In the genomic region with DNA sequence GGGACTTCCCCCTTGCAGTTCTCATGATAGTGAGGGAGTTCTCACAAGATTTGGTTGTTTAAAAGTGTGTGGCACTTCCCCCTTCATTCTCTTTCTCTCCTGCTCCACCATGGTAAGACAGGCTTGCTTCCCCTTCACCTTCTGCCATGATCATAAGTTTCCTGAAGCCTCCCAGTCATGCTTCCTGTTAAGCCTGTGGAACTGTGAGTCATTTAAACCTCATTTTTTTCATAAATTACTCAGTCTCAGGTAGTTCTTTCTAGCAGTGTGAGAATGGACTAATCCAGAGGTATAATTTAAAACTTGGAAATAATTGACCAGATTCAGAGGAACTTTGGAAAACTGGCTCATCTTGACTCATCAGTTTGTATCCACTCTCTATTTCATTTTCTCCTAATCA, we compare ENCODE assay signal across 20 cellular contexts.
DNase-seq lines count a peak whose midpoint lies in the region; ATAC-seq and TF ChIP-seq lines count a peak whose summit lies in the region.
"Had no signal": no experiment of that assay in that cellular context is flagged by ENCODE, and none has a peak within 500 bp of the region (broad histone marks: within the 10 kb centered on the region; RNA-seq: fewer than 3 reads in every experiment).

No MANE protein-coding gene starts in this region.

- CTCF ChIA-PET in activated CD8-positive, alpha-beta memory T cell treated with anti-CD3 and anti-CD28 coated beads, Interleukin-2, amount 10 ng/mL, durations not matched to agents 7 days and 5 days (lab: Charles Lee): no interaction called here
- CTCF ChIA-PET in activated CD4-positive, alpha-beta T cell treated with anti-CD3 and anti-CD28 coated beads for 36 hours (lab: Charles Lee): no interaction called here

- in situ Hi-C loops in Caki2 (cut with HindIII; ENCODE audit: low pct_unique_long_range_greater_than_20kb, low sequenced_read_pairs): no loop called here

- no peak for TF ChIP-seq CTCF in epithelial cell of esophagus (IDR thresholded peaks at IDR 0.05; ENCODE audit: insufficient read depth, low read depth, low read length, missing control alignments)

- no peaks in the 10 kb centered on the region for H3K36me3 Mint-ChIP-seq in activated CD8-positive, alpha-beta memory T cell treated with anti-CD3 and anti-CD28 coated beads, Interleukin-2, amount 10 ng/mL, durations not matched to agents 7 days and 5 days
- H3K36me3 Mint-ChIP-seq in activated CD4-positive, alpha-beta T cell treated with anti-CD3 and anti-CD28 coated beads for 36 hours (ENCODE audit: low read depth): no peaks in the 10 kb centered on the region

- H3K4me1 Mint-ChIP-seq in activated CD8-positive, alpha-beta memory T cell treated with anti-CD3 and anti-CD28 coated beads, Interleukin-2, amount 10 ng/mL, durations not matched to agents 7 days and 5 days: no peaks in the 10 kb centered on the region
- no peaks in the 10 kb centered on the region for H3K4me1 Mint-ChIP-seq in activated CD4-positive, alpha-beta T cell treated with anti-CD3 and anti-CD28 coated beads for 36 hours

- no peak for ATAC-seq in activated CD8-positive, alpha-beta memory T cell treated with anti-CD3 and anti-CD28 coated beads, Interleukin-2, amount 10 ng/mL, durations not matched to agents 7 days and 5 days
- ATAC-seq in activated CD4-positive, alpha-beta T cell treated with anti-CD3 and anti-CD28 coated beads for 36 hours: no peak
- ATAC-seq: Right ventricle myocardium inferior had no signal

- POLR2A ChIA-PET in activated CD4-positive, alpha-beta T cell treated with anti-CD3 and anti-CD28 coated beads for 36 hours (lab: Charles Lee): no interaction called here

- no peaks in the 10 kb centered on the region for H3K27me3 Mint-ChIP-seq in activated CD8-positive, alpha-beta memory T cell treated with anti-CD3 and anti-CD28 coated beads, Interleukin-2, amount 10 ng/mL, durations not matched to agents 7 days and 5 days
- H3K27me3 Mint-ChIP-seq in activated CD4-positive, alpha-beta T cell treated with anti-CD3 and anti-CD28 coated beads for 36 hours: no peaks in the 10 kb centered on the region
- H3K27me3 Mint-ChIP-seq: CD4-positive, alpha-beta T cell had no signal

- no peak overlapping the region for H3K27ac Mint-ChIP-seq in activated CD8-positive, alpha-beta memory T cell treated with anti-CD3 and anti-CD28 coated beads, Interleukin-2, amount 10 ng/mL, durations not matched to agents 7 days and 5 days
- H3K27ac Mint-ChIP-seq in activated CD4-positive, alpha-beta T cell treated with anti-CD3 and anti-CD28 coated beads for 36 hours: no peak overlapping the region
- H3K27ac Mint-ChIP-seq: CD4-positive, alpha-beta T cell had no signal

- no peaks in the 10 kb centered on the region for H3K9me3 Mint-ChIP-seq in activated CD8-positive, alpha-beta memory T cell treated with anti-CD3 and anti-CD28 coated beads, Interleukin-2, amount 10 ng/mL, durations not matched to agents 7 days and 5 days (ENCODE audit: low read depth)
- H3K9me3 Mint-ChIP-seq in activated CD4-positive, alpha-beta T cell treated with anti-CD3 and anti-CD28 coated beads for 36 hours (ENCODE audit: low read depth): no peaks in the 10 kb centered on the region
- H3K9me3 Mint-ChIP-seq: CD4-positive, alpha-beta T cell had no signal

- intact Hi-C loops in activated CD4-positive, alpha-beta T cell treated with anti-CD3 and anti-CD28 coated beads for 36 hours (cut with DNase I, micrococcal nuclease): no loop called here

- no peak overlapping the region for H3K4me3 Mint-ChIP-seq in activated CD8-positive, alpha-beta memory T cell treated with anti-CD3 and anti-CD28 coated beads, Interleukin-2, amount 10 ng/mL, durations not matched to agents 7 days and 5 days
- no peak overlapping the region for H3K4me3 Mint-ChIP-seq in activated CD4-positive, alpha-beta T cell treated with anti-CD3 and anti-CD28 coated beads for 36 hours
- H3K4me3 Mint-ChIP-seq: CD4-positive, alpha-beta T cell had no signal

- DNase-seq in Caki2 (ENCODE audit: low read depth) (peak; percentile 3), M059J (ENCODE audit: low read depth) (peak; percentile 11), epithelial cell of esophagus (ENCODE audit: low read depth) (peak; percentile 57), kidney glomerular epithelial cell (lab: John Stamatoyannopoulos, UW) (peak; percentile 4), NCI-H345 (lab: John Stamatoyannopoulos, UW) (no peak), HuH-7.5 (ENCODE audit: low spot score) (no peak)
- DNase-seq in activated CD8-positive, alpha-beta memory T cell treated with anti-CD3 and anti-CD28 coated beads, Interleukin-2, amount 10 ng/mL, durations not matched to agents 7 days and 5 days: no peak
- DNase-seq in activated CD4-positive, alpha-beta T cell treated with anti-CD3 and anti-CD28 coated beads for 36 hours: no peak
- DNase-seq: ACHN; CD4-positive, alpha-beta T cell; COR-L47; GDM1; KBM-7; NCI-H1417; NCI-H1694 treated with DMSO at 0.1 percent for 48 hours; NCI-H446 treated with DMSO at 0.1 percent for 48 hours; NCI-H526 treated with DMSO at 0.1 percent for 48 hours; OCI-M1 had no signal

- no peak overlapping the region for H3K4me3 ChIP-seq in epithelial cell of esophagus (ENCODE audit: low read length)
- H3K4me3 ChIP-seq: BLaER1 had no signal

Comparison
In these comparisons a context has a peak if more than half of its experiments do, and no peak if none do; other contexts are left out.
1. DNase-seq: peak in Caki2 (single experiment), M059J (single experiment), epithelial cell of esophagus (single experiment) and kidney glomerular epithelial cell (single experiment); none in activated CD8-positive, alpha-beta memory T cell treated with anti-CD3 and anti-CD28 coated beads, Interleukin-2, amount 10 ng/mL, durations not matched to agents 7 days and 5 days (single experiment), NCI-H345 (single experiment), activated CD4-positive, alpha-beta T cell treated with anti-CD3 and anti-CD28 coated beads for 36 hours (single experiment) and HuH-7.5 (single experiment).